8 cellular contexts compared by ENCODE assay signal in genomic region chr22:17085277-17086091, GRCh38. TPM values are rescaled to one million over a fixed set of nuclear protein-coding genes. Genes with fewer than 3 reads are reported as not detected.
DNase-seq lines count a peak whose midpoint lies in the region; ATAC-seq and TF ChIP-seq lines count a peak whose summit lies in the region.

No MANE protein-coding gene starts in this region.

- H3K27me3 ChIP-seq in ACC112 (ENCODE audit: insufficient read depth, low read length) (no peaks in the 10 kb centered on the region), SJCRH30 (no peaks in the 10 kb centered on the region), mesenchymal stem cell (ENCODE audit: control insufficient read depth in 1 of 2, insufficient read depth in 1 of 2, low read length in 2 of 2) (no peaks in the 10 kb centered on the region)

- peak overlapping the region in 1 of 2 experiments; percentile 97 for H3K23ac ChIP-seq in mesenchymal stem cell (ENCODE audit: low read length in 2 of 2)

- no peak for DNase-seq in SJCRH30
- peak; percentile 11 for DNase-seq in choroid plexus epithelial cell (ENCODE audit: low read depth)
- peak; percentile 40 for DNase-seq in mesenchymal stem cell
- DNase-seq in central memory CD4-positive, alpha-beta T cell = no peak
- DNase-seq in GM10248 (ENCODE audit: extremely low spot score) = no peak

- H3K27ac ChIP-seq in ACC112 (ENCODE audit: low read depth, low read length) (peak overlapping the region; percentile 39), SJCRH30 (no peak overlapping the region; the same call in 1 of the 2 replicates), mesenchymal stem cell (ENCODE audit: low read length, poor library complexity, severe bottlenecking) (no peak overlapping the region), temporal lobe (ENCODE audit: low read depth, low read length) (peak overlapping the region; percentile 56)

- H3K18ac ChIP-seq in mesenchymal stem cell (ENCODE audit: low read depth in 1 of 2, low read length in 2 of 2) = peak overlapping the region; percentile 92 to 93

- H3K4me3 ChIP-seq in ACC112 (ENCODE audit: low read depth, low read length) (peak overlapping the region; percentile 78), SJCRH30 (peak overlapping the region; percentile 68), choroid plexus epithelial cell (ENCODE audit: low read depth, low read length) (peak overlapping the region; percentile 81), mesenchymal stem cell (ENCODE audit: insufficient read depth in 1 of 2, low read depth in 1 of 2, low read length in 2 of 2) (peak overlapping the region; percentile 78 to 87)

- H4K91ac ChIP-seq in mesenchymal stem cell (ENCODE audit: low read length) = peak overlapping the region; percentile 70

- H3K4ac ChIP-seq in mesenchymal stem cell (ENCODE audit: low read depth in 1 of 2, low read length in 2 of 2) = peak overlapping the region; percentile 29 to 86

- H3K9me3 ChIP-seq in SJCRH30 (replicated peaks) (no peaks in the 10 kb centered on the region), mesenchymal stem cell (ENCODE audit: control insufficient read depth, low read length) (no peaks in the 10 kb centered on the region)

- ATAC-seq in GM21447 (IDR thresholded peaks at IDR 0.05; ENCODE audit: unreplicated experiment) = peak; percentile 12

- no peak overlapping the region for H2BK12ac ChIP-seq in mesenchymal stem cell (ENCODE audit: low read length in 2 of 2)

- peaks cover 14% of the 10 kb centered on the region for H3K79me1 ChIP-seq in mesenchymal stem cell (replicated peaks; ENCODE audit: low read length, poor library complexity, severe bottlenecking)

- H4K8ac ChIP-seq in mesenchymal stem cell (ENCODE audit: low read length) = peak overlapping the region; percentile 71

- no peak overlapping the region for H2BK120ac ChIP-seq in mesenchymal stem cell (ENCODE audit: low read depth, low read length)

- H3K4me1 ChIP-seq in ACC112 (ENCODE audit: control insufficient read depth, insufficient read depth, low read length, unreplicated experiment) (peaks cover 6% of the 10 kb centered on the region), SJCRH30 (peaks cover 15% of the 10 kb centered on the region), mesenchymal stem cell (ENCODE audit: control insufficient read depth, insufficient read depth, low read depth, low read length) (peaks cover 19% of the 10 kb centered on the region)

- 4% methylated on average over 64 of the region's 88 CpGs for WGBS in mesenchymal stem cell

- H2AFZ ChIP-seq in ACC112 (ENCODE audit: low read length, unreplicated experiment) (peak overlapping the region; percentile 68), mesenchymal stem cell (ENCODE audit: low read depth, low read length) (peak overlapping the region; percentile 84)

- H3K36me3 ChIP-seq in ACC112 (ENCODE audit: insufficient read depth, low read length) (no peaks in the 10 kb centered on the region), SJCRH30 (no peaks in the 10 kb centered on the region), mesenchymal stem cell (ENCODE audit: control insufficient read depth in 1 of 2, insufficient read depth in 2 of 2, low read depth in 1 of 2, low read length in 2 of 2) (no peaks in the 10 kb centered on the region)

- TF ChIP-seq CTCF in choroid plexus epithelial cell (conservative IDR thresholded peaks at IDR 0.05; ENCODE audit: low read depth, low read length) (no peak), GM10248 (IDR thresholded peaks at IDR 0.05; ENCODE audit: control extremely low read depth, extremely low read depth, low read depth, missing control alignments) (no peak)

- peak overlapping the region; percentile 88 for H3K9ac ChIP-seq in mesenchymal stem cell (ENCODE audit: low read length)

- H3K4me2 ChIP-seq in mesenchymal stem cell (ENCODE audit: low read length, poor library complexity, severe bottlenecking) = peak overlapping the region; percentile 74

- H2BK5ac ChIP-seq in mesenchymal stem cell (ENCODE audit: low read depth, low read length, poor library complexity, severe bottlenecking) = no peak overlapping the region

- H3K14ac ChIP-seq in mesenchymal stem cell (ENCODE audit: low read length in 2 of 2) = peak overlapping the region in 1 of 2 experiments; percentile 91

- no peak overlapping the region for H2AK5ac ChIP-seq in mesenchymal stem cell (ENCODE audit: low read length, severe bottlenecking)

- CTCF ChIA-PET in GM10248 (lab: Yijun Ruan, JAX) = interaction anchor here (0.7 to 2.2 kb wide), 4 partner anchors 11 to 416 kb away, joined by 3 to 7 read pairs (median 6); no protein-coding TSS in a partner anchor

- POLR2A ChIA-PET in GM10248 (lab: Yijun Ruan, JAX) = no interaction called here

- peak overlapping the region; percentile 19 for H2BK15ac ChIP-seq in mesenchymal stem cell (ENCODE audit: low read depth, poor library complexity, severe bottlenecking)

- H3K79me2 ChIP-seq in ACC112 (ENCODE audit: control insufficient read depth, insufficient read depth, low read length, unreplicated experiment) = peaks cover 32% of the 10 kb centered on the region

RNA-seq across cellular contexts. Expression of gene IL17RA, which starts 0.7 kb away (rescaled TPM):
- total RNA-seq in SJCRH30 (2014; rRNA removed; shearing (Covaris generic)) = 3.2 and 3.3 TPM in 2 replicates
- polyA plus RNA-seq in mesenchymal stem cell (2013, experiment 1 of 2) = 11.8 TPM
- 10.8 TPM for polyA plus RNA-seq in mesenchymal stem cell (2013, experiment 2 of 2)
- total RNA-seq in temporal lobe = 0.98 TPM

RNA-seq across cellular contexts. Expression of gene TMEM121B, which starts 35.7 kb away (rescaled TPM):
- 1.8 and 1.9 TPM in 2 replicates for total RNA-seq in SJCRH30 (2014; rRNA removed; shearing (Covaris generic))
- polyA plus RNA-seq in mesenchymal stem cell (2013, experiment 1 of 2) = 0.11 TPM
- polyA plus RNA-seq in mesenchymal stem cell (2013, experiment 2 of 2) = 0.08 TPM
- total RNA-seq in temporal lobe = 15.5 TPM

Comparison
In these comparisons a context has a peak if more than half of its experiments do, and no peak if none do; other contexts are left out.
1. H3K27ac ChIP-seq: peak in ACC112 (single experiment) and temporal lobe (single experiment); none in SJCRH30 (single experiment) and mesenchymal stem cell (single experiment).
2. DNase-seq: peak in choroid plexus epithelial cell (single experiment) and mesenchymal stem cell (single experiment); none in SJCRH30 (0 of 2), central memory CD4-positive, alpha-beta T cell (single experiment) and GM10248 (single experiment).
3. Peak in every context shown above with its lines, with median percentiles within 50 percentile points of each other: H3K4me3 ChIP-seq.